In the genomic region with DNA sequence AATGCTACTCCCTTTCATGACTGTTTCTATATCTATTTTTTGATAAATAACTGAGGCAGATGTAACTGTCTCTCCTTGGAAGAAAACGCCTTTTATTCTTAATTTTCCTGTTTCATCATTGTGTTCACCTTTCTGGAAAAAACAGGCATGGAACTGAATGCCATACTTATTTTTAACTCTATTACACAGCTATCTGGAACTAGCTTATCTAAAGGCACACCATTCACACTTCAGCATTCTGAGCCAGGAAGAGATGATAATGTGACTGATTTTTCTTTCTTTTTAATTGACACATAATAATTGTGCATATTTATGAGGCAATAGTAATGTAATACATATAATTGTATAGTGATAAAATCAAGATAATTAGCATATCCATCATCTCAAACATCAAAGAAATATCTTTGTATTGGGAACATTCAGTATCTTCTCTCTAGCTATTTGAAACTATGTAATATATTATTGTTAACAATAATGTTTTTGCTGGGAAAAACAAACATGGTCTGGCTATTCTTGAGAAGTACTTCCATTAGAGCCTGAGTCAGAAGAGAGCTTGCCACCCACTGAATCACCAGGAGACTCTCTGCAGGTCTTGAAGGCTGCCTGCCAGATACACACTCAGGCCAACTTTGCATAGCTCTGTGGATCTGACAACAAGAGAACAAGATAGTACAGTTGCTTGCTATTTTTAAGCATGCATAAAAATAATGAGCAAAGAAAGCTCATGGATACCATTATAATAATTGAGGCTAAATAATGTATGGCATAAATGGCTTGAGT, we compare ENCODE assay signal across 20 cellular contexts.
DNase-seq lines count a peak whose midpoint lies in the region; ATAC-seq and TF ChIP-seq lines count a peak whose summit lies in the region.
"Had no signal": no experiment of that assay in that cellular context is flagged by ENCODE, and none has a peak within 500 bp of the region (broad histone marks: within the 10 kb centered on the region; RNA-seq: fewer than 3 reads in every experiment).

No MANE protein-coding gene starts in this region.

- H3K4me1 Mint-ChIP-seq in endodermal cell: peaks cover 14% of the 10 kb centered on the region
- H3K4me1 Mint-ChIP-seq in naive thymus-derived CD8-positive, alpha-beta T cell: no peaks in the 10 kb centered on the region

- H2BK12ac ChIP-seq in trophoblast cell (ENCODE audit: low read length): no peak overlapping the region

- H2AFZ ChIP-seq in mammary epithelial cell (ENCODE audit: low read depth, low read length) (no peak overlapping the region), trophoblast cell (ENCODE audit: insufficient read depth, low read length, poor library complexity) (no peak overlapping the region)

- H3K9me3 ChIP-seq in mammary epithelial cell (replicated peaks; ENCODE audit: insufficient read depth, low read length) (no peaks in the 10 kb centered on the region), heart left ventricle (peaks cover 0 to 8% (median 1%) of the 10 kb centered on the region in 12 donors), endodermal cell (ENCODE audit: control insufficient read depth, low read length) (no peaks in the 10 kb centered on the region), trophoblast cell (ENCODE audit: insufficient read depth, low read depth, low read length) (no peaks in the 10 kb centered on the region)
- H3K9me3 ChIP-seq: body of pancreas, neutrophil had no signal

- H3K27me3 ChIP-seq in mammary epithelial cell (ENCODE audit: insufficient read depth, low read length) (peaks cover 2% of the 10 kb centered on the region), heart left ventricle (no peaks in the 10 kb centered on the region), endodermal cell (ENCODE audit: control insufficient read depth, insufficient read depth, low read length, poor library complexity, severe bottlenecking) (no peaks in the 10 kb centered on the region), trophoblast cell (ENCODE audit: insufficient read depth, low read length) (no peaks in the 10 kb centered on the region)
- H3K27me3 ChIP-seq: body of pancreas, neutrophil, spleen had no signal

- no peak overlapping the region for H3K4ac ChIP-seq in trophoblast cell (ENCODE audit: low read depth, low read length)

- CTCF ChIA-PET in mammary epithelial cell (lab: Charles Lee; ENCODE audit: low non-redundant PET): no interaction called here

- DNase-seq in DMS 273 (lab: John Stamatoyannopoulos, UW; ENCODE audit: unreplicated experiment) (peak; percentile 12), DMS 273 treated with DMSO at 0.1 percent for 48 hours (lab: John Stamatoyannopoulos, UW) (no peak), mammary epithelial cell (peak; percentile 35), heart left ventricle (peak; percentile 35 to 85 (median 69)), smooth muscle cell of the brain vasculature (ENCODE audit: low read depth, low spot score) (peak; percentile 18), endodermal cell (no peak), trophoblast cell (no peak)
- no peak for DNase-seq in naive thymus-derived CD8-positive, alpha-beta T cell
- DNase-seq: activated CD4-positive, alpha-beta T cell treated with anti-CD3 and anti-CD28 coated beads, Interleukin-2, amount 50 U/mL, for 48 hours; body of pancreas; CD8-positive, alpha-beta T cell; GOT3; hypothalamus; NCI-H187 treated with DMSO at 0.1 percent for 48 hours; SHP77; spleen; T1000 had no signal

- 40% methylated on average over 1 of the region's 1 CpG for WGBS in mammary epithelial cell (ENCODE audit: low coverage, missing lambda C conversion rate)
- 18 to 31% (median 25%) methylated on average over 1 of the region's 1 CpG for WGBS in heart left ventricle, 4 donors
- 79 to 83% methylated on average over 1 of the region's 1 CpG for whole genome bisulfite sequencing in endodermal cell (ENCODE audit: insufficient coverage in 1 of 2, insufficient read length in 1 of 2), 2 experiments
- WGBS in trophoblast cell (ENCODE audit: extremely low coverage, insufficient coverage, insufficient read length): no CpG with 5 or more reads among the region's 1 CpG

- no peak overlapping the region for H4K91ac ChIP-seq in trophoblast cell (ENCODE audit: low read depth, low read length)

- H3K23ac ChIP-seq in trophoblast cell (ENCODE audit: low read length): no peak overlapping the region

- H4K20me1 ChIP-seq in mammary epithelial cell (ENCODE audit: insufficient read depth, low read length): no peaks in the 10 kb centered on the region

- no TSS peak for BruUV-seq in mammary epithelial cell (replicated peaks; lab: Mats Ljungman, UMichigan)

- H3K4me2 ChIP-seq in mammary epithelial cell (ENCODE audit: insufficient read depth, low read depth, low read length) (no peak overlapping the region), trophoblast cell (ENCODE audit: low read length) (no peak overlapping the region)

- H3K79me2 ChIP-seq in mammary epithelial cell (ENCODE audit: insufficient read depth, low read length) (no peaks in the 10 kb centered on the region), trophoblast cell (ENCODE audit: control insufficient read depth, insufficient read depth, low read length, poor library complexity) (no peaks in the 10 kb centered on the region)

- POLR2A ChIA-PET in naive thymus-derived CD8-positive, alpha-beta T cell (lab: Charles Lee): no interaction called here

- H4K12ac ChIP-seq in trophoblast cell (ENCODE audit: low read depth, low read length): no peak overlapping the region

- H3K4me3 Mint-ChIP-seq in endodermal cell: no peak overlapping the region
- no peak overlapping the region for H3K4me3 Mint-ChIP-seq in naive thymus-derived CD8-positive, alpha-beta T cell
- H3K4me3 Mint-ChIP-seq: CD8-positive, alpha-beta T cell had no signal

- H3K4me1 ChIP-seq in mammary epithelial cell (ENCODE audit: insufficient read depth, low read length) (no peaks in the 10 kb centered on the region), heart left ventricle (peaks cover 0 to 12% (median 2%) of the 10 kb centered on the region in 12 donors), endodermal cell (ENCODE audit: control insufficient read depth, insufficient read depth, low read length) (peaks cover 3% of the 10 kb centered on the region), trophoblast cell (ENCODE audit: control insufficient read depth in 1 of 2, insufficient read depth in 2 of 2, low read length in 2 of 2) (no peaks in the 10 kb centered on the region)
- H3K4me1 ChIP-seq: body of pancreas, spleen had no signal

- peak; percentile 93 to 100 (median 98) for ATAC-seq in heart left ventricle
- no peak for ATAC-seq in naive thymus-derived CD8-positive, alpha-beta T cell
- ATAC-seq: body of pancreas; CD8-positive, alpha-beta T cell had no signal

- no peaks in the 10 kb centered on the region for H3K27me3 Mint-ChIP-seq in endodermal cell (ENCODE audit: insufficient read depth)
- no peaks in the 10 kb centered on the region for H3K27me3 Mint-ChIP-seq in naive thymus-derived CD8-positive, alpha-beta T cell

- H3K27ac Mint-ChIP-seq in endodermal cell: no peak overlapping the region
- no peak overlapping the region for H3K27ac Mint-ChIP-seq in naive thymus-derived CD8-positive, alpha-beta T cell
- H3K27ac Mint-ChIP-seq: activated T-helper 2 cell treated with anti-CD3 and anti-CD28 coated beads, Interferon-gamma antibody, Interleukin-2, Interleukin-4, amounts not matched to agents 10 μg/mL and 5 μg/mL and 100 μg/mL, durations not matched to agents 14 hours and 24 hours and 36 hours; CD8-positive, alpha-beta T cell had no signal

- H3K27ac ChIP-seq in mammary epithelial cell (ENCODE audit: insufficient read depth, low read depth, low read length) (no peak overlapping the region), heart left ventricle (peak overlapping the region; percentile 29 to 77 (median 44)), endodermal cell (ENCODE audit: low read depth, low read length) (no peak overlapping the region), trophoblast cell (ENCODE audit: low read depth, low read length) (no peak overlapping the region)
- H3K27ac ChIP-seq: 22Rv1, body of pancreas, neutrophil, spleen had no signal

- TF ChIP-seq CTCF in mammary epithelial cell (conservative IDR thresholded peaks at IDR 0.05 in 1 of 2, IDR thresholded peaks at IDR 0.05 in 1 of 2; ENCODE audit: extremely low read depth in 1 of 2, insufficient read depth in 1 of 2, low read depth in 1 of 2, low read length in 2 of 2) (no peak), heart left ventricle (IDR thresholded peaks at IDR 0.05) (no peak), endodermal cell (conservative IDR thresholded peaks at IDR 0.05) (no peak)

- no peaks in the 10 kb centered on the region for H3K9me3 Mint-ChIP-seq in endodermal cell
- peaks cover 0 to 11% (median 3%) of the 10 kb centered on the region in 9 donors for H3K9me3 Mint-ChIP-seq in naive thymus-derived CD8-positive, alpha-beta T cell

- dilution Hi-C loops in mammary epithelial cell (cut with HindIII; ENCODE audit: low sequenced_read_pairs): no loop called here

- in situ Hi-C loops in mammary epithelial cell (cut with MboI; ENCODE audit: low sequenced_read_pairs in 2 of 2): no loop called here

- H3K36me3 Mint-ChIP-seq in endodermal cell (ENCODE audit: low read depth): no peaks in the 10 kb centered on the region
- H3K36me3 Mint-ChIP-seq in naive thymus-derived CD8-positive, alpha-beta T cell: no peaks in the 10 kb centered on the region
- H3K36me3 Mint-ChIP-seq: CD8-positive, alpha-beta T cell had no signal

- no peak overlapping the region for H2BK5ac ChIP-seq in trophoblast cell (ENCODE audit: low read depth, low read length, poor library complexity)

- H3K18ac ChIP-seq in trophoblast cell (ENCODE audit: low read length): no peak overlapping the region

- no peak overlapping the region for H4K8ac ChIP-seq in trophoblast cell (ENCODE audit: low read depth, low read length)

- intact Hi-C loops in mammary epithelial cell (cut with micrococcal nuclease) (no loop called here), heart left ventricle (cut with DNase I) (no loop called here)

- H3K9ac ChIP-seq in mammary epithelial cell (ENCODE audit: insufficient read depth, low read length) (no peak overlapping the region), endodermal cell (ENCODE audit: extremely low read depth, low read length, poor library complexity, severe bottlenecking) (no peak overlapping the region), trophoblast cell (ENCODE audit: low read length) (no peak overlapping the region)

- no peak overlapping the region for H2BK120ac ChIP-seq in trophoblast cell (ENCODE audit: insufficient read depth, low read length, poor library complexity)

- no peaks in the 10 kb centered on the region for H3K79me1 ChIP-seq in trophoblast cell (ENCODE audit: low read length)

- H3K14ac ChIP-seq in trophoblast cell (ENCODE audit: low read length): no peak overlapping the region

- H2AK5ac ChIP-seq in trophoblast cell (ENCODE audit: low read length): no peak overlapping the region

- TF ChIP-seq POLR2A in heart left ventricle (IDR thresholded peaks at IDR 0.05): no peak

- no peaks in the 10 kb centered on the region for H3K36me3 ChIP-seq in mammary epithelial cell (ENCODE audit: insufficient read depth, low read length)
- H3K36me3 ChIP-seq in heart left ventricle: no peaks in the 10 kb centered on the region
- no peaks in the 10 kb centered on the region for H3K36me3 ChIP-seq in endodermal cell (ENCODE audit: control insufficient read depth, insufficient read depth, low read length)
- H3K36me3 ChIP-seq in trophoblast cell (ENCODE audit: control insufficient read depth in 1 of 2, insufficient read depth in 2 of 2, low read length in 2 of 2): no peaks in the 10 kb centered on the region
- H3K36me3 ChIP-seq: neutrophil, spleen had no signal

- H3K4me3 ChIP-seq in mammary epithelial cell (replicated peaks in 1 of 3; ENCODE audit: insufficient read depth in 1 of 3, low read depth in 2 of 3, low read length in 3 of 3) (no peak overlapping the region), heart left ventricle (no peak overlapping the region), endodermal cell (ENCODE audit: low read length) (no peak overlapping the region), trophoblast cell (ENCODE audit: low read depth, low read length) (no peak overlapping the region)
- H3K4me3 ChIP-seq: body of pancreas, spleen had no signal

Comparison
In these comparisons a context has a peak if more than half of its experiments do, and no peak if none do; other contexts are left out.
1. DNase-seq: peak in DMS 273 (single experiment), mammary epithelial cell (single experiment), heart left ventricle (5 of 5) and smooth muscle cell of the brain vasculature (single experiment); none in DMS 273 treated with DMSO at 0.1 percent for 48 hours (single experiment), endodermal cell (single experiment), trophoblast cell (0 of 2) and naive thymus-derived CD8-positive, alpha-beta T cell (0 of 10).
2. H3K27ac ChIP-seq: peak in heart left ventricle (12 of 12); none in mammary epithelial cell (single experiment), endodermal cell (single experiment) and trophoblast cell (single experiment).
3. ATAC-seq: peak in heart left ventricle (4 of 4); none in naive thymus-derived CD8-positive, alpha-beta T cell (0 of 2).